ENCODE assay signal across 11 cellular contexts in the genomic region with DNA sequence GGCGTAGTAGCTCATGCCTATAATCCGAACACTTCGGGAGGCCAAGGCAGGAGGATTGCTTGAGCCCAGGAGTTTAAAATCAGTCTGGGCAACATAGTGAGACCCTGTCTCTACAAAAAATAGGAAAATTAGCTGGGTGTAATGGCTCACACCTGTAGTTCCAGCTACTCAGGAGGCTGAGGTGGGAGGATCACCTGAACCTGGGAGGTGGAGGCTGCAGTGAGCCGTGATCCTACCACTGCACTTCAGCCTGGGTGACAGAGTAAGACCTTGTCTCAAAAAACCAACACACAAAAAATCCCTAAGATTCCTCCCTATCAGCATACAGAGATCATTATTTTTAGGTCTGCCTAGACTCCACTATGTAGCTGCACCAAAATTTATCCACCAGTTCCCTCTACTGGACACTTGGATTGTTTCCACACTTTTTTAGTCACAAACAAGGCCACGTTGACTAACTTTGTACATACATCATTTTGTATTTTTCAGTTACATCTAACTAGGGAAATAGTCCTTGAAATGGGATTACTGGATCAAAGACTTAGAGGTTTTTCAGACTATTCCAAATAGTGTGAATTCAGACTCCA. TPM values are rescaled to one million over a fixed set of nuclear protein-coding genes. Genes with fewer than 3 reads are reported as not detected.
A peak's percentile ranks its signal among the peaks of the same experiment; 100 is the strongest.
DNase-seq lines count a peak whose midpoint lies in the region; ATAC-seq, FAIRE-seq and TF ChIP-seq lines count a peak whose summit lies in the region.
"Had no signal": no experiment of that assay in that cellular context is flagged by ENCODE, and none has a peak within 500 bp of the region (broad histone marks: within the 10 kb centered on the region; RNA-seq: fewer than 3 reads in every experiment).

No MANE protein-coding gene starts in this region.

- no peak overlapping the region for H3K27ac ChIP-seq in GM12878 (ENCODE audit: control insufficient read depth, insufficient read depth)
- H3K27ac ChIP-seq in neural progenitor cell: no peak overlapping the region

- ATAC-seq in GM12878 (no peak), HG02981 (IDR thresholded peaks at IDR 0.05; ENCODE audit: unreplicated experiment) (no peak)
- ATAC-seq: activated CD8-positive, alpha-beta memory T cell treated with anti-CD3 and anti-CD28 coated beads, Interleukin-2, amount 10 ng/mL, durations not matched to agents 7 days and 5 days had no signal

- BruUV-seq in GM12878 (replicated peaks; lab: Mats Ljungman, UMichigan): no TSS peak

- H3F3A ChIP-seq in Loucy (ENCODE audit: low read depth): peaks cover 19% of the 10 kb centered on the region
- peaks cover 45% of the 10 kb centered on the region for H3F3A ChIP-seq in neural progenitor cell (ENCODE audit: low read depth)

- in situ Hi-C loops in GM12878 (cut with MboI): no loop called here

- peak; percentile 52 for TF ChIP-seq RAD21 in GM12878 (IDR thresholded peaks at IDR 0.05; ENCODE audit: insufficient read depth, low read depth, low read length)

- no peak for TF ChIP-seq POLR2A in GM12878 (IDR thresholded peaks at IDR 0.05; ENCODE audit: low read depth, low read length)

- H2AFZ ChIP-seq in Loucy (ENCODE audit: low read length): no peak overlapping the region
- no peak overlapping the region for H2AFZ ChIP-seq in GM12878 (ENCODE audit: control insufficient read depth, low read depth, low read length)
- no peak overlapping the region for H2AFZ ChIP-seq in neural progenitor cell (replicated peaks)

- peaks cover 24% of the 10 kb centered on the region for H4K20me1 ChIP-seq in Loucy (ENCODE audit: insufficient read depth, low read length, poor library complexity, severe bottlenecking)
- no peaks in the 10 kb centered on the region for H4K20me1 ChIP-seq in GM12878 (ENCODE audit: control insufficient read depth, insufficient read depth)
- H4K20me1 ChIP-seq in neural progenitor cell (ENCODE audit: low read depth): no peaks in the 10 kb centered on the region

- H3K4me3 ChIP-seq in Loucy (ENCODE audit: low read length, poor library complexity, severe bottlenecking) (no peak overlapping the region), GM12878 (no peak overlapping the region), neural progenitor cell (no peak overlapping the region)

- H3K4me3 Mint-ChIP-seq in neural progenitor cell: no peak overlapping the region
- H3K4me3 Mint-ChIP-seq in T-helper 2 cell treated with Interferon-gamma antibody and Interleukin-4, amounts not matched to agents 5 μg/mL and 100 μg/mL, for 36 hours: no peak overlapping the region
- H3K4me3 Mint-ChIP-seq: activated CD8-positive, alpha-beta memory T cell treated with anti-CD3 and anti-CD28 coated beads, Interleukin-2, amount 10 ng/mL, durations not matched to agents 7 days and 5 days had no signal

- TF ChIP-seq CTCF in Loucy (conservative IDR thresholded peaks at IDR 0.05; ENCODE audit: low read length) (peak; percentile 42; the same call in 1 of the 2 replicates), GM12878 (IDR thresholded peaks at IDR 0.05 in 2 of 3, conservative IDR thresholded peaks at IDR 0.05 in 1 of 3; ENCODE audit: control insufficient read depth in 2 of 3, extremely low read depth in 1 of 3, insufficient read depth in 1 of 3, low read depth in 3 of 3, low read length in 3 of 3) (peak; percentile 5 to 28 (median 10); a peak in 2 of 6 replicates), neural progenitor cell (IDR thresholded peaks at IDR 0.05) (peak; percentile 19)

- POLR2A ChIA-PET in GM12878 (lab: Charles Lee): no interaction called here

- peaks cover 17% of the 10 kb centered on the region for H3K4me1 ChIP-seq in Loucy (ENCODE audit: insufficient read depth, low read length, poor library complexity, severe bottlenecking)
- H3K4me1 ChIP-seq in GM12878 (ENCODE audit: control insufficient read depth, insufficient read depth, low read length): peaks cover 7% of the 10 kb centered on the region; the same call in 1 of the 2 replicates
- peaks cover 4% of the 10 kb centered on the region for H3K4me1 ChIP-seq in neural progenitor cell

- CTCF ChIA-PET in GM12878 (lab: Yijun Ruan, JAX): no interaction called here

- H3K4me2 ChIP-seq in Loucy (ENCODE audit: low read depth, low read length, poor library complexity, severe bottlenecking) (no peak overlapping the region), GM12878 (ENCODE audit: control insufficient read depth, insufficient read depth) (no peak overlapping the region), neural progenitor cell (no peak overlapping the region)

- H3K79me2 ChIP-seq in Loucy (ENCODE audit: insufficient read depth, low read length): peaks cover 41% of the 10 kb centered on the region; the same call in 1 of the 2 replicates
- H3K79me2 ChIP-seq in GM12878 (ENCODE audit: control insufficient read depth, insufficient read depth, low read length): peaks cover 2% of the 10 kb centered on the region; the same call in 1 of the 2 replicates
- peaks cover 19% of the 10 kb centered on the region for H3K79me2 ChIP-seq in neural progenitor cell (ENCODE audit: low read depth)

- no peak for FAIRE-seq in GM12878 (lab: Jason Lieb, UNC)
- FAIRE-seq: endometrium had no signal

- intact Hi-C loops in GM12878 (cut with micrococcal nuclease; ENCODE audit: unreplicated experiment): no loop called here

- H3K27ac Mint-ChIP-seq in neural progenitor cell: no peak overlapping the region
- no peak overlapping the region for H3K27ac Mint-ChIP-seq in T-helper 2 cell treated with Interferon-gamma antibody and Interleukin-4, amounts not matched to agents 5 μg/mL and 100 μg/mL, for 36 hours

- H3K9ac ChIP-seq in Loucy (ENCODE audit: low read depth, low read length, poor library complexity, severe bottlenecking): no peak overlapping the region
- no peak overlapping the region for H3K9ac ChIP-seq in GM12878 (ENCODE audit: control insufficient read depth, insufficient read depth, low read length)
- H3K9ac ChIP-seq in neural progenitor cell: no peak overlapping the region

- TF ChIP-seq EP300 in GM12878 (IDR thresholded peaks at IDR 0.05; ENCODE audit: borderline replicate concordance in 1 of 2, control insufficient read depth in 1 of 2, low read depth in 2 of 2, low read length in 2 of 2): no peak

- peaks cover 63% of the 10 kb centered on the region; the same call in 1 of the 2 replicates for H3K36me3 ChIP-seq in Loucy (ENCODE audit: insufficient read depth, low read length)
- peaks cover 33 to 34% of the 10 kb centered on the region in 2 experiments for H3K36me3 ChIP-seq in GM12878 (ENCODE audit: control insufficient read depth in 2 of 2, insufficient read depth in 2 of 2, low read length in 1 of 2)
- H3K36me3 ChIP-seq in neural progenitor cell: peaks cover 10% of the 10 kb centered on the region

- WGBS in GM12878 (ENCODE audit: insufficient coverage, insufficient replicate concordance, low lambda C conversion rate, missing lambda C conversion rate): 76% methylated on average over 5 of the region's 5 CpGs

- SMC1A ChIA-PET in GM12878 (lab: Charles Lee; ENCODE audit: uncharacterized antibody, unreplicated experiment): interaction anchor here (0.6 kb wide), 1 partner anchor 130 kb away, joined by 3 read pairs; a partner anchor contains a TSS

- H3K27me3 ChIP-seq in Loucy (ENCODE audit: insufficient read depth, low read length, poor library complexity, severe bottlenecking) (no peaks in the 10 kb centered on the region), GM12878 (replicated peaks in 1 of 2; ENCODE audit: control insufficient read depth in 2 of 2, insufficient read depth in 2 of 2, low read length in 1 of 2) (no peaks in the 10 kb centered on the region), neural progenitor cell (no peaks in the 10 kb centered on the region)

- peak; percentile 53 for DNase-seq in DMS 273 (lab: John Stamatoyannopoulos, UW; ENCODE audit: unreplicated experiment)
- no peak for DNase-seq in DMS 273 treated with DMSO at 0.1 percent for 48 hours (lab: John Stamatoyannopoulos, UW)
- no peak for DNase-seq in GM12878 (ENCODE audit: low read depth, low spot score)
- DNase-seq in neural progenitor cell (ENCODE audit: low spot score): no peak
- DNase-seq in T-helper 2 cell treated with Interferon-gamma antibody and Interleukin-4, amounts not matched to agents 5 μg/mL and 100 μg/mL, for 36 hours (ENCODE audit: low spot score): no peak
- no peak for DNase-seq in NCI-H2107 treated with DMSO at 0.1 percent for 48 hours (lab: John Stamatoyannopoulos, UW; ENCODE audit: unreplicated experiment)
- DNase-seq: activated CD8-positive, alpha-beta memory T cell treated with anti-CD3 and anti-CD28 coated beads, Interleukin-2, amount 10 ng/mL, durations not matched to agents 7 days and 5 days; NCI-H526 treated with DMSO at 0.1 percent for 48 hours had no signal

- RAD21 ChIA-PET in GM12878 (lab: Charles Lee; ENCODE audit: unreplicated experiment): no interaction called here

- H3K9me3 ChIP-seq in Loucy (ENCODE audit: insufficient read depth, low read depth, low read length) (no peaks in the 10 kb centered on the region), GM12878 (replicated peaks; ENCODE audit: control insufficient read depth, insufficient read depth, low read length) (no peaks in the 10 kb centered on the region), neural progenitor cell (ENCODE audit: low read depth) (no peaks in the 10 kb centered on the region)

- H3K9me3 Mint-ChIP-seq in neural progenitor cell: no peaks in the 10 kb centered on the region
- no peaks in the 10 kb centered on the region for H3K9me3 Mint-ChIP-seq in T-helper 2 cell treated with Interferon-gamma antibody and Interleukin-4, amounts not matched to agents 5 μg/mL and 100 μg/mL, for 36 hours

- H3K9me2 ChIP-seq in Loucy (replicated peaks; ENCODE audit: low read depth, low read length): no peaks in the 10 kb centered on the region

- peaks cover 6% of the 10 kb centered on the region for H3K27me3 Mint-ChIP-seq in neural progenitor cell (ENCODE audit: insufficient read depth, low read depth)
- H3K27me3 Mint-ChIP-seq in T-helper 2 cell treated with Interferon-gamma antibody and Interleukin-4, amounts not matched to agents 5 μg/mL and 100 μg/mL, for 36 hours (ENCODE audit: low read depth): no peaks in the 10 kb centered on the region
- H3K27me3 Mint-ChIP-seq: activated CD8-positive, alpha-beta memory T cell treated with anti-CD3 and anti-CD28 coated beads, Interleukin-2, amount 10 ng/mL, durations not matched to agents 7 days and 5 days had no signal

- H3K36me3 Mint-ChIP-seq in neural progenitor cell: peaks cover 30% of the 10 kb centered on the region
- peaks cover 64% of the 10 kb centered on the region for H3K36me3 Mint-ChIP-seq in T-helper 2 cell treated with Interferon-gamma antibody and Interleukin-4, amounts not matched to agents 5 μg/mL and 100 μg/mL, for 36 hours (ENCODE audit: low read depth)

- peaks cover 15% of the 10 kb centered on the region for H3K4me1 Mint-ChIP-seq in neural progenitor cell
- H3K4me1 Mint-ChIP-seq in T-helper 2 cell treated with Interferon-gamma antibody and Interleukin-4, amounts not matched to agents 5 μg/mL and 100 μg/mL, for 36 hours (ENCODE audit: low read depth): peaks cover 30% of the 10 kb centered on the region

RNA-seq across cellular contexts. Expression of a gene that starts 3.6 kb away (rescaled TPM):
- 22.1 and 23.7 TPM in 2 replicates for total RNA-seq in GM12878 (2013; cell fraction: nucleolus; rRNA removed)
- total RNA-seq in GM12878 (2014; rRNA removed) (6.5 and 6.8 TPM in 2 replicates), GM12878 (2014; rRNA removed; fragmentation: Illumina TruSeq; extraction: Trizol) (5.5 and 6.5 TPM in 2 replicates), GM12878 (2021) (13.5 and 14.5 TPM in 2 replicates), neural progenitor cell (ENCODE audit: low replicate concordance) (25.6 and 55.8 TPM in 2 replicates)
- 17.4 TPM for polyA plus RNA-seq in GM12878 (2011; ENCODE audit: low read depth)
- polyA plus RNA-seq in GM12878 (2011; rRNA removed) (11.8 and 17.8 TPM in 2 replicates), GM12878 (2014; fragmentation: Illumina TruSeq; extraction: Trizol) (5.9 and 10.3 TPM in 2 replicates), GM12878 (2014; fragmentation: Nextera tagmentation; extraction: Ambion mirVana) (1 to 10 TPM; 1.3 to 2.2 TPM), GM12878 (2014; rRNA removed) (17.3 and 21.4 TPM in 2 replicates), GM12878 (2016; fragmentation: Nextera tagmentation; extraction: Ambion mirVana) (1 to 10 TPM; 3.1 to 3.5 TPM)
- 20.1 and 23.2 TPM in 2 replicates for polyA plus RNA-seq in GM12878 (2011; cell fraction: cytosol; rRNA removed)
- polyA plus RNA-seq in GM12878 (2011; cell fraction: nucleus; rRNA removed): 143 and 159 TPM in 2 replicates
- polyA plus RNA-seq in GM12878 (2012): 32.7 and 39.8 TPM in 2 replicates
- polyA minus RNA-seq in GM12878 (2011; rRNA and poly(A)+ RNA removed): 16.9 and 18.6 TPM in 2 replicates
- polyA minus RNA-seq in GM12878 (2011; cell fraction: cytosol; rRNA and poly(A)+ RNA removed): 5.0 and 6.8 TPM in 2 replicates
- 15.6 and 16.6 TPM in 2 replicates for polyA minus RNA-seq in GM12878 (2011; cell fraction: nucleus; rRNA and poly(A)+ RNA removed)

RNA-seq across cellular contexts. Expression of a gene that starts 10.7 kb away (rescaled TPM):
- total RNA-seq in GM12878 (2013; cell fraction: nucleolus; rRNA removed): 31.1 and 35.5 TPM in 2 replicates
- total RNA-seq in GM12878 (2014; rRNA removed) (201 and 217 TPM in 2 replicates), GM12878 (2014; rRNA removed; fragmentation: Illumina TruSeq; extraction: Trizol) (107 and 118 TPM in 2 replicates), GM12878 (2021) (165 and 173 TPM in 2 replicates), neural progenitor cell (ENCODE audit: low replicate concordance) (118 and 186 TPM in 2 replicates)
- 161 TPM for polyA plus RNA-seq in GM12878 (2011; ENCODE audit: low read depth)
- polyA plus RNA-seq in GM12878 (2011; rRNA removed) (95.6 and 137 TPM in 2 replicates), GM12878 (2014; fragmentation: Illumina TruSeq; extraction: Trizol) (62.2 and 102 TPM in 2 replicates), GM12878 (2014; fragmentation: Nextera tagmentation; extraction: Ambion mirVana) (100 to 1,000 TPM; 268 to 293 TPM), GM12878 (2014; rRNA removed) (178 and 203 TPM in 2 replicates), GM12878 (2016; fragmentation: Nextera tagmentation; extraction: Ambion mirVana) (100 to 1,000 TPM; 220 to 226 TPM)
- 225 and 263 TPM in 2 replicates for polyA plus RNA-seq in GM12878 (2011; cell fraction: cytosol; rRNA removed)
- polyA plus RNA-seq in GM12878 (2011; cell fraction: nucleus; rRNA removed): 202 and 257 TPM in 2 replicates
- polyA plus RNA-seq in GM12878 (2012): 320 and 324 TPM in 2 replicates
- 110 and 116 TPM in 2 replicates for polyA minus RNA-seq in GM12878 (2011; rRNA and poly(A)+ RNA removed)
- polyA minus RNA-seq in GM12878 (2011; cell fraction: cytosol; rRNA and poly(A)+ RNA removed): 47.1 and 60.9 TPM in 2 replicates
- 50.9 and 62.4 TPM in 2 replicates for polyA minus RNA-seq in GM12878 (2011; cell fraction: nucleus; rRNA and poly(A)+ RNA removed)

RNA-seq across cellular contexts. Expression of a gene that starts 12.6 kb away (rescaled TPM):
- total RNA-seq in GM12878 (2013; cell fraction: nucleolus; rRNA removed): 14.4 and 18.4 TPM in 2 replicates
- total RNA-seq in GM12878 (2014; rRNA removed): 1.2 and 1.5 TPM in 2 replicates
- total RNA-seq in GM12878 (2014; rRNA removed; fragmentation: Illumina TruSeq; extraction: Trizol): 0.85 and 0.88 TPM in 2 replicates
- total RNA-seq in GM12878 (2021): 5.7 and 9.2 TPM in 2 replicates
- 3.3 TPM for polyA plus RNA-seq in GM12878 (2011; ENCODE audit: low read depth)
- polyA plus RNA-seq in GM12878 (2011; rRNA removed): 2.2 and 3.9 TPM in 2 replicates
- polyA plus RNA-seq in GM12878 (2011; cell fraction: cytosol; rRNA removed): 2.7 and 3.4 TPM in 2 replicates
- polyA plus RNA-seq in GM12878 (2011; cell fraction: nucleus; rRNA removed): 60.1 and 82.9 TPM in 2 replicates
- 8.3 and 9.0 TPM in 2 replicates for polyA plus RNA-seq in GM12878 (2012)
- polyA plus RNA-seq in GM12878 (2014; fragmentation: Illumina TruSeq; extraction: Trizol): 3.1 and 5.7 TPM in 2 replicates
- polyA plus RNA-seq in GM12878 (2014; fragmentation: Nextera tagmentation; extraction: Ambion mirVana): under 1 TPM; 0.05 to 0.14 TPM
- polyA plus RNA-seq in GM12878 (2014; rRNA removed): 6.4 and 9.0 TPM in 2 replicates
- polyA plus RNA-seq in GM12878 (2016; fragmentation: Nextera tagmentation; extraction: Ambion mirVana): under 1 TPM; 0.62 to 0.73 TPM
- 2.5 and 3.1 TPM in 2 replicates for polyA minus RNA-seq in GM12878 (2011; rRNA and poly(A)+ RNA removed)
- polyA minus RNA-seq in GM12878 (2011; cell fraction: cytosol; rRNA and poly(A)+ RNA removed): 1.1 and 2.8 TPM in 2 replicates
- polyA minus RNA-seq in GM12878 (2011; cell fraction: nucleus; rRNA and poly(A)+ RNA removed): 8.1 and 12.2 TPM in 2 replicates
- total RNA-seq in neural progenitor cell (ENCODE audit: low replicate concordance): 14.1 and 29.7 TPM in 2 replicates

RNA-seq across cellular contexts. Expression of a gene that starts 15.6 kb away (rescaled TPM):
- total RNA-seq in GM12878 (2013; cell fraction: nucleolus; rRNA removed): 45.8 and 51.5 TPM in 2 replicates
- 44.5 and 50.3 TPM in 2 replicates for total RNA-seq in GM12878 (2014; rRNA removed)
- total RNA-seq in GM12878 (2014; rRNA removed; fragmentation: Illumina TruSeq; extraction: Trizol): 52.9 and 58.5 TPM in 2 replicates
- total RNA-seq in GM12878 (2021): 69.2 and 80.8 TPM in 2 replicates
- polyA plus RNA-seq in GM12878 (2011; ENCODE audit: low read depth): 16.6 TPM
- polyA plus RNA-seq in GM12878 (2011; rRNA removed): 60.6 and 69.3 TPM in 2 replicates
- 92.5 and 114 TPM in 2 replicates for polyA plus RNA-seq in GM12878 (2011; cell fraction: cytosol; rRNA removed)
- 120 and 185 TPM in 2 replicates for polyA plus RNA-seq in GM12878 (2011; cell fraction: nucleus; rRNA removed)
- polyA plus RNA-seq in GM12878 (2012): 33.1 and 39.8 TPM in 2 replicates
- 53.9 and 63.1 TPM in 2 replicates for polyA plus RNA-seq in GM12878 (2014; fragmentation: Illumina TruSeq; extraction: Trizol)
- 1 to 10 TPM; 1.8 to 2.9 TPM for polyA plus RNA-seq in GM12878 (2014; fragmentation: Nextera tagmentation; extraction: Ambion mirVana)
- 82.6 and 87.4 TPM in 2 replicates for polyA plus RNA-seq in GM12878 (2014; rRNA removed)
- 10 to 100 TPM; 22.6 to 31.0 TPM for polyA plus RNA-seq in GM12878 (2016; fragmentation: Nextera tagmentation; extraction: Ambion mirVana)
- 75.6 and 95.8 TPM in 2 replicates for polyA minus RNA-seq in GM12878 (2011; rRNA and poly(A)+ RNA removed)
- polyA minus RNA-seq in GM12878 (2011; cell fraction: cytosol; rRNA and poly(A)+ RNA removed): 37.8 and 41.3 TPM in 2 replicates
- 49.3 and 88.3 TPM in 2 replicates for polyA minus RNA-seq in GM12878 (2011; cell fraction: nucleus; rRNA and poly(A)+ RNA removed)
- total RNA-seq in neural progenitor cell (ENCODE audit: low replicate concordance): 93.9 and 179 TPM in 2 replicates

RNA-seq across cellular contexts. Expression of a gene that starts 47.2 kb away (rescaled TPM):
- 5.1 and 5.5 TPM in 2 replicates for total RNA-seq in GM12878 (2013; cell fraction: nucleolus; rRNA removed)
- 5.2 and 6.6 TPM in 2 replicates for total RNA-seq in GM12878 (2014; rRNA removed)
- total RNA-seq in GM12878 (2014; rRNA removed; fragmentation: Illumina TruSeq; extraction: Trizol): 6.0 and 6.7 TPM in 2 replicates
- total RNA-seq in GM12878 (2021): 9.2 and 10.4 TPM in 2 replicates
- polyA plus RNA-seq in GM12878 (2011; ENCODE audit: low read depth): 4.1 TPM
- 5.3 and 7.2 TPM in 2 replicates for polyA plus RNA-seq in GM12878 (2011; rRNA removed)
- 6.0 and 6.9 TPM in 2 replicates for polyA plus RNA-seq in GM12878 (2011; cell fraction: cytosol; rRNA removed)
- polyA plus RNA-seq in GM12878 (2011; cell fraction: nucleus; rRNA removed): 13.4 and 16.9 TPM in 2 replicates
- polyA plus RNA-seq in GM12878 (2012): 5.6 and 6.3 TPM in 2 replicates
- polyA plus RNA-seq in GM12878 (2014; fragmentation: Illumina TruSeq; extraction: Trizol): 9.8 and 10.3 TPM in 2 replicates
- polyA plus RNA-seq in GM12878 (2014; fragmentation: Nextera tagmentation; extraction: Ambion mirVana): 1 to 10 TPM; 1.5 to 2.6 TPM
- polyA plus RNA-seq in GM12878 (2014; rRNA removed): 6.7 and 7.3 TPM in 2 replicates
- polyA plus RNA-seq in GM12878 (2016; fragmentation: Nextera tagmentation; extraction: Ambion mirVana): 10 to 100 TPM; 12.1 to 12.7 TPM
- polyA minus RNA-seq in GM12878 (2011; rRNA and poly(A)+ RNA removed): 9.1 and 9.2 TPM in 2 replicates
- polyA minus RNA-seq in GM12878 (2011; cell fraction: cytosol; rRNA and poly(A)+ RNA removed): 3.6 and 4.2 TPM in 2 replicates
- 4.5 and 6.2 TPM in 2 replicates for polyA minus RNA-seq in GM12878 (2011; cell fraction: nucleus; rRNA and poly(A)+ RNA removed)
- 10.2 and 12.7 TPM in 2 replicates for total RNA-seq in neural progenitor cell (ENCODE audit: low replicate concordance)
